ENCODE assay signal across 13 cellular contexts in the genomic region with DNA sequence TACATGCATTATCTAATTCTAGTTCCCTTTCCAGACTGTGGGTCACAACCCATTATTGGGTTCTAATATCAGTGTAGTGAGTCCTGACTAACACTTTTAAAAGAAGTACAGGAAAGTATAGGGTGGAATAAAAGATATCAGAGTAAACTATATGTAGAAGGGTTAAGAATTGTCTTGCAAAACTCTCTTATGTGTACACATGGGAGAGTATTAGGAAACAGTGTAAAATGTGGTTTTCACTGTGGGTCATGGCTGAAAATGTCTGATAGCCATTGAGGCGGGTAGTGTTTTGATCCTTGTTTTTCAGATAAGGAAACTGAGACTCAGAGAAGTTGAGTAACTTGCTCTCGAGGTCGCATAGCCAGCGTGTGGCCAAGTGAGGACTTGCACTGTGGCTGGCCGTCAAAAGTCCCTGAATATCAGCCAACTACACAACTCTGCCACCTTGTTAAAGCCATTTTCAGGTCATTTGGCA. TPM values are rescaled to one million over a fixed set of nuclear protein-coding genes. Genes with fewer than 3 reads are reported as not detected.
A peak's percentile ranks its signal among the peaks of the same experiment; 100 is the strongest.
DNase-seq lines count a peak whose midpoint lies in the region; ATAC-seq, FAIRE-seq and TF ChIP-seq lines count a peak whose summit lies in the region.
"Had no signal": no experiment of that assay in that cellular context is flagged by ENCODE, and none has a peak within 500 bp of the region (broad histone marks: within the 10 kb centered on the region; RNA-seq: fewer than 3 reads in every experiment).

No MANE protein-coding gene starts in this region.

- dilution Hi-C loops in IMR-90 (cut with HindIII; ENCODE audit: low sequenced_read_pairs, unreplicated experiment): no loop called here
- dilution Hi-C loops in mammary epithelial cell (cut with HindIII; ENCODE audit: low sequenced_read_pairs): no loop called here

- no peak for TF ChIP-seq RAD21 in IMR-90 (IDR thresholded peaks at IDR 0.05; ENCODE audit: low read length)

- BruUV-seq in IMR-90 (replicated peaks; lab: Mats Ljungman, UMichigan): no TSS peak
- BruUV-seq in mammary epithelial cell (replicated peaks; lab: Mats Ljungman, UMichigan): no TSS peak

- POLR2A ChIA-PET in IMR-90 (lab: Charles Lee; ENCODE audit: unreplicated experiment): no interaction called here

- H3K4me2 ChIP-seq in IMR-90 (ENCODE audit: low read depth, low read length) (peak overlapping the region; percentile 44; the same call in 1 of the 2 replicates), mammary epithelial cell (ENCODE audit: insufficient read depth, low read depth, low read length) (no peak overlapping the region)

- H3K36me3 ChIP-seq in IMR-90 (ENCODE audit: control insufficient read depth, insufficient read depth, low read length) (peaks cover 3% of the 10 kb centered on the region), pancreas (peaks cover 0 to 29% (median 0%) of the 10 kb centered on the region in 3 donors), mammary epithelial cell (ENCODE audit: insufficient read depth, low read length) (no peaks in the 10 kb centered on the region)

- no peaks in the 10 kb centered on the region; the same call in 1 of the 2 replicates for H3K9me1 ChIP-seq in IMR-90 (ENCODE audit: insufficient read depth, low read length)

- no peak overlapping the region for H3K23ac ChIP-seq in IMR-90 (ENCODE audit: low read depth, low read length)

- no peak overlapping the region for H2BK5ac ChIP-seq in IMR-90 (ENCODE audit: low read depth, low read length, poor library complexity, severe bottlenecking)

- H3K14ac ChIP-seq in IMR-90 (replicated peaks; ENCODE audit: low read depth, low read length): no peak overlapping the region

- peak; percentile 50 for FAIRE-seq in GM12892 (lab: Jason Lieb, UNC)
- FAIRE-seq in pancreas (lab: Jason Lieb, UNC): no peak
- FAIRE-seq: HTR-8/SVneo had no signal

- no peaks in the 10 kb centered on the region; the same call in 1 of the 2 replicates for H3K4me1 ChIP-seq in IMR-90 (ENCODE audit: control insufficient read depth, insufficient read depth, low read length)
- H3K4me1 ChIP-seq in pancreas: peaks cover 7 to 17% (median 8%) of the 10 kb centered on the region in 3 donors
- H3K4me1 ChIP-seq in mammary epithelial cell (ENCODE audit: insufficient read depth, low read length): no peaks in the 10 kb centered on the region

- H3K27ac ChIP-seq in IMR-90 (ENCODE audit: insufficient read depth, low read length) (peak overlapping the region; percentile 4; the same call in 1 of the 2 replicates), pancreas (peak overlapping the region in 2 of 4 donors; percentile 31 to 57), mammary epithelial cell (ENCODE audit: insufficient read depth, low read depth, low read length) (no peak overlapping the region)

- H3K18ac ChIP-seq in IMR-90 (ENCODE audit: low read depth, low read length): peak overlapping the region; percentile 2; the same call in 1 of the 2 replicates

- H3K9ac ChIP-seq in IMR-90 (ENCODE audit: low read depth, low read length): no peak overlapping the region
- H3K9ac ChIP-seq in mammary epithelial cell (ENCODE audit: insufficient read depth, low read length): no peak overlapping the region

- H2AFZ ChIP-seq in IMR-90 (replicated peaks; ENCODE audit: low read length, poor library complexity) (no peak overlapping the region), mammary epithelial cell (ENCODE audit: low read depth, low read length) (no peak overlapping the region)

- H2AK5ac ChIP-seq in IMR-90 (ENCODE audit: low read depth, low read length): no peak overlapping the region

- H4K5ac ChIP-seq in IMR-90 (ENCODE audit: low read depth, low read length): no peak overlapping the region

- TF ChIP-seq CTCF in IMR-90 (conservative IDR thresholded peaks at IDR 0.05; ENCODE audit: low read depth, low read length): no peak
- peak; percentile 9 for TF ChIP-seq CTCF in fibroblast of the aortic adventitia (IDR thresholded peaks at IDR 0.05; ENCODE audit: insufficient read depth, low read length)
- peak in 2 of 4 donors; percentile 14 to 20 for TF ChIP-seq CTCF in pancreas (IDR thresholded peaks at IDR 0.05)
- no peak for TF ChIP-seq CTCF in mammary epithelial cell (conservative IDR thresholded peaks at IDR 0.05 in 1 of 2, IDR thresholded peaks at IDR 0.05 in 1 of 2; ENCODE audit: extremely low read depth in 1 of 2, insufficient read depth in 1 of 2, low read depth in 1 of 2, low read length in 2 of 2)

- TF ChIP-seq POLR2A in GM12892 (IDR thresholded peaks at IDR 0.05; ENCODE audit: low read depth, low read length) (no peak), IMR-90 (IDR thresholded peaks at IDR 0.05; ENCODE audit: low read depth, low read length) (no peak)

- ATAC-seq in IMR-90 (ENCODE audit: low read depth) (no peak), pancreas (peak; percentile 73 to 93 (median 82)), GM19397 (IDR thresholded peaks at IDR 0.05; ENCODE audit: unreplicated experiment) (no peak)

- H3K9me3 ChIP-seq in IMR-90 (ENCODE audit: control insufficient read depth, insufficient read depth, low read length) (no peaks in the 10 kb centered on the region), pancreas (no peaks in the 10 kb centered on the region), mammary epithelial cell (replicated peaks; ENCODE audit: insufficient read depth, low read length) (no peaks in the 10 kb centered on the region)

- H2BK120ac ChIP-seq in IMR-90 (ENCODE audit: low read depth, low read length): no peak overlapping the region

- in situ Hi-C loops in IMR-90 (cut with MboI; ENCODE audit: low sequenced_read_pairs): no loop called here
- in situ Hi-C loops in mammary epithelial cell (cut with MboI; ENCODE audit: low sequenced_read_pairs in 2 of 2): no loop called here

- H2BK15ac ChIP-seq in IMR-90 (ENCODE audit: low read depth, low read length): no peak overlapping the region

- H3K56ac ChIP-seq in IMR-90 (ENCODE audit: extremely low read depth, insufficient read depth, low read length): no peak overlapping the region

- H3K27me3 ChIP-seq in IMR-90 (ENCODE audit: control insufficient read depth, insufficient read depth, low read length) (no peaks in the 10 kb centered on the region), pancreas (no peaks in the 10 kb centered on the region), mammary epithelial cell (ENCODE audit: insufficient read depth, low read length) (no peaks in the 10 kb centered on the region)

- H3K4ac ChIP-seq in IMR-90 (ENCODE audit: low read depth, low read length): no peak overlapping the region

- intact Hi-C loops in IMR-90 (cut with micrococcal nuclease) (no loop called here), pancreas (cut with DNase I) (no loop called here), mammary epithelial cell (cut with micrococcal nuclease) (no loop called here)

- no peak overlapping the region for H4K8ac ChIP-seq in IMR-90 (ENCODE audit: low read depth in 2 of 2, low read length in 2 of 2)

- H3K79me1 ChIP-seq in IMR-90 (ENCODE audit: low read depth in 1 of 2, low read length in 2 of 2): no peaks in the 10 kb centered on the region

- WGBS in IMR-90 (ENCODE audit: extremely low coverage in 2 of 2, insufficient read length in 1 of 2), 2 experiments: no CpG with 5 or more reads among the region's 5 CpGs
- 24 to 29% methylated on average over 5 of the region's 5 CpGs for WGBS in pancreas, 2 donors
- 56% methylated on average over 4 of the region's 5 CpGs for WGBS in mammary epithelial cell (ENCODE audit: low coverage, missing lambda C conversion rate)

- no peak for DNase-seq in GM12892 (ENCODE audit: insufficient read length)
- no peak for DNase-seq in IMR-90
- no peak for DNase-seq in fibroblast of the aortic adventitia (ENCODE audit: low read depth)
- DNase-seq in pancreas: peak in 1 of 6 donors; percentile 37
- no peak for DNase-seq in NCI-H2227 treated with DMSO at 0.1 percent for 48 hours (lab: John Stamatoyannopoulos, UW)
- DNase-seq in NCI-H2196 treated with DMSO at 0.1 percent for 48 hours (lab: John Stamatoyannopoulos, UW; ENCODE audit: unreplicated experiment): no peak
- no peak for DNase-seq in mammary epithelial cell
- DNase-seq: foreskin melanocyte, NCI-H1930 had no signal

- H3K4me3 ChIP-seq in IMR-90 (ENCODE audit: insufficient read depth, low read depth, low read length): no peak overlapping the region
- H3K4me3 ChIP-seq in fibroblast of the aortic adventitia (ENCODE audit: low read depth, low read length): no peak overlapping the region
- no peak overlapping the region for H3K4me3 ChIP-seq in pancreas
- no peak overlapping the region for H3K4me3 ChIP-seq in mammary epithelial cell (replicated peaks in 1 of 3; ENCODE audit: insufficient read depth in 1 of 3, low read depth in 2 of 3, low read length in 3 of 3)

- H4K20me1 ChIP-seq in IMR-90 (ENCODE audit: insufficient read depth, low read length) (no peaks in the 10 kb centered on the region), mammary epithelial cell (ENCODE audit: insufficient read depth, low read length) (no peaks in the 10 kb centered on the region)

- H3K79me2 ChIP-seq in mammary epithelial cell (ENCODE audit: insufficient read depth, low read length): no peaks in the 10 kb centered on the region

- H4K91ac ChIP-seq in IMR-90 (ENCODE audit: insufficient read depth, low read depth, low read length): no peak overlapping the region

- CTCF ChIA-PET in IMR-90 (lab: Yijun Ruan, JAX): interaction anchor here (1.1 kb wide), 1 partner anchor 9 kb away, joined by 7 read pairs; no protein-coding TSS in a partner anchor
- CTCF ChIA-PET in mammary epithelial cell (lab: Charles Lee; ENCODE audit: low non-redundant PET): no interaction called here

- H2AK9ac ChIP-seq in IMR-90 (replicated peaks; ENCODE audit: low read depth, low read length, poor library complexity): no peak overlapping the region

- H2BK20ac ChIP-seq in IMR-90 (ENCODE audit: low read depth, low read length): no peak overlapping the region

RNA-seq across cellular contexts. Expression of a gene that starts 18.5 kb away (rescaled TPM):
- 1.7 TPM for polyA plus RNA-seq in GM12892 (2012; ENCODE audit: missing spikeins)
- total RNA-seq in IMR-90 (2012; rRNA removed): 0.18 and 0.28 TPM in 2 replicates
- polyA plus RNA-seq in IMR-90 (2012; rRNA removed): 0.55 and 0.72 TPM in 2 replicates
- 0.05 and 0.16 TPM in 2 replicates for polyA plus RNA-seq in IMR-90 (2012; cell fraction: cytosol; rRNA removed)
- polyA plus RNA-seq in IMR-90 (2012; cell fraction: nucleus; rRNA removed; ENCODE audit: low replicate concordance): 0.09 and 0.33 TPM in 2 replicates
- total RNA-seq in fibroblast of the aortic adventitia (ENCODE audit: low replicate concordance): 0.72 and 4.3 TPM in 2 replicates
- total RNA-seq in pancreas: 10 to 100 TPM in 1 of 6 donors, 1 to 10 TPM in 5; 2.5 to 10.8 (median 7.4) TPM
- polyA plus RNA-seq in pancreas: 1 to 10 TPM; 6.0 to 7.1 TPM
- 1 to 10 TPM in 1 of 2 donors, under 1 TPM in 1; 0.61 to 1.2 TPM for total RNA-seq in mammary epithelial cell
- polyA plus RNA-seq in mammary epithelial cell: 1.8 TPM
- not detected for polyA minus RNA-seq in mammary epithelial cell
- total RNA-seq: activated T-helper 2 cell treated with anti-CD3 and anti-CD28 coated beads, Interferon-gamma antibody, Interleukin-2, Interleukin-4, amounts not matched to agents 10 μg/mL and 5 μg/mL and 100 μg/mL, durations not matched to agents 14 hours and 24 hours and 36 hours; RPMI7951 had no signal

RNA-seq across cellular contexts. Expression of a gene that starts 20.0 kb away (rescaled TPM):
- 25.9 TPM for polyA plus RNA-seq in GM12892 (2012; ENCODE audit: missing spikeins)
- total RNA-seq in IMR-90 (2012; rRNA removed) (0.36 and 0.56 TPM in 2 replicates), fibroblast of the aortic adventitia (ENCODE audit: low replicate concordance) (2.0 and 12.0 TPM in 2 replicates), pancreas (10 to 100 TPM; 14.8 to 27.0 (median 16.8) TPM), mammary epithelial cell (1 to 10 TPM; 3.7 to 4.8 TPM)
- polyA plus RNA-seq in IMR-90 (2012; rRNA removed) (2.6 TPM in 2 replicates), pancreas (10 to 100 TPM; 12.2 to 15.9 TPM), mammary epithelial cell (2.1 TPM)
- 0.71 and 3.2 TPM in 2 replicates for polyA plus RNA-seq in IMR-90 (2012; cell fraction: cytosol; rRNA removed)
- polyA plus RNA-seq in IMR-90 (2012; cell fraction: nucleus; rRNA removed; ENCODE audit: low replicate concordance): 8.2 and 12.5 TPM in 2 replicates
- polyA minus RNA-seq in mammary epithelial cell: 4.4 TPM
- total RNA-seq: activated T-helper 2 cell treated with anti-CD3 and anti-CD28 coated beads, Interferon-gamma antibody, Interleukin-2, Interleukin-4, amounts not matched to agents 10 μg/mL and 5 μg/mL and 100 μg/mL, durations not matched to agents 14 hours and 24 hours and 36 hours had no signal

Comparison
In these comparisons a context has a peak if more than half of its experiments do, and no peak if none do; other contexts are left out.
1. ATAC-seq: peak in pancreas (4 of 4); none in IMR-90 (single experiment) and GM19397 (single experiment).